10 cellular contexts compared by ENCODE assay signal in the genomic region with DNA sequence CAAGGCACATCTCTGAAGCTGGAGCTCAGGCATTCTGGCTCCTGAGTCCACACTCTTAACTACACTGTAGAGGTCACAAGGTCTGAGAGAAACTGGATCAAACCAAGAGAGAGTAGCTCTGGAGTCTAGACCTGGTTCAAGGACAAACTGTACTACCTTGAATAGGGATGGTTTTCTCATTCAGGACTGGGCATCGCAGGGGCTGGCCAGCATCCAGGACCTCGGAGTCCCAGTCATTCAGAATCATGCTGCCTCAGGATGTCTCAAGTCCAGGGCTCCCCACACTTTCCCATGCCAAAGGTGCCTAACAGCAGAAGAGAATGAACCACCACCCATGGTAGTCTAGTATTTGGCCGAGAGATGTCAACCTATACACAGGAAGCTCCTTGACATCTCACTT. TPM values are rescaled to one million over a fixed set of nuclear protein-coding genes. Genes with fewer than 3 reads are reported as not detected.
"Had no signal": no experiment of that assay in that cellular context is flagged by ENCODE, and none has a peak within 500 bp of the region (broad histone marks: within the 10 kb centered on the region; RNA-seq: fewer than 3 reads in every experiment).

No MANE protein-coding gene starts in this region.

- H3K27ac Mint-ChIP-seq: GM23338, HFFc6 had no signal

- H3K9me3 ChIP-seq: HAP-1 had no signal

- DNase-seq: GM23248, GOT3, H7, H9, HCEC 1CT, HFFc6 had no signal

- H3K36me3 ChIP-seq: HAP-1 had no signal

- H3K4me3 Mint-ChIP-seq: GM23338, H9, HFFc6 had no signal

- H3K4me3 ChIP-seq: GM23248, GM23338, HAP-1 had no signal

- H3K4me1 ChIP-seq: HAP-1 had no signal

- H3K9me3 Mint-ChIP-seq: GM23338, H9, HFFc6 had no signal

- H3K4me1 Mint-ChIP-seq: GM23338, H9 had no signal

- ATAC-seq: GM23338, HCT116 had no signal

- H3K27ac ChIP-seq: GM23248 had no signal

RNA-seq across cellular contexts. Expression of gene PLEKHD1, which starts 13.1 kb away (rescaled TPM):
- total RNA-seq: GM23248, H4 had no signal
